ENCODE assay signal across 9 cellular contexts in the genomic region with DNA sequence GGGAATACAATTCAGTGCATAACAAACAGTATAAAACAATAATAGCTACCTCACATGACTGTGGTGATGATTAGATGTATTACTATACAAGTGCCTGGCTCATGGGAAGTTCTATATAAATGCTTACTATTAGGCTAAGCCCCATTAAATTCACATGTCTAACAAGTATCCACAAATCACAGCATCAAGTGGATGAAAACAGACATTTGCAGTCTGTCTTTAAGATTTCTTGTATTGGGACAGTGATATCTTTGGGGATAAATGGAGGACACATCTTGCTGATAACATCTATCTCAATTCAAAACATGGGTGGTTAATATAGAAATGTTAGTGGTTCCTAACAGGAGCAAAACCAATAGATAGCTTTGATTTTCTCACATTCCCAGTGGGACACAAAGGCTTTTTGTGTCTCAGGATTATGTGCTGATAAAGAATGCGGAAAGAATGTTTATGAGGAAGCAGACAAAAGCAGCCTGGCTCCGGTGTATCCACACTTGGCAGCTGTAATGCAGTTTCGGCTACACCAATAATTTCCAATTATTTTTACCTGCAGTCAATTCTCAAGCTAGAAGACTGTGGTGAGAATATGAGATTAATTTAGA. TPM values are rescaled to one million over a fixed set of nuclear protein-coding genes. Genes with fewer than 3 reads are reported as not detected.
DNase-seq lines count a peak whose midpoint lies in the region; ATAC-seq and TF ChIP-seq lines count a peak whose summit lies in the region.
"Had no signal": no experiment of that assay in that cellular context is flagged by ENCODE, and none has a peak within 500 bp of the region (broad histone marks: within the 10 kb centered on the region; RNA-seq: fewer than 3 reads in every experiment).

No MANE protein-coding gene starts in this region.

- H3K9ac ChIP-seq in KMS-11, result no peak overlapping the region

- no peaks in the 10 kb centered on the region for H3K9me3 Mint-ChIP-seq in activated T-helper 1 cell treated with anti-CD3 and anti-CD28 coated beads, Interleukin-12 subunit alpha, Interleukin-12 subunit beta, Interleukin-2, Interleukin-4 antibody, amounts not matched to agents 30 ng/mL and 10 ng/mL and 1 ng/mL, durations not matched to agents 14 hours and 24 hours and 36 hours

- H3K27ac ChIP-seq in KMS-11 (peak overlapping the region; percentile 62; the same call in 1 of the 2 replicates), breast epithelium (peak overlapping the region; percentile 88 to 95), left lung (peak overlapping the region; percentile 64 to 70), ascending aorta (no peak overlapping the region)

- H3K36me3 Mint-ChIP-seq in activated T-helper 1 cell treated with anti-CD3 and anti-CD28 coated beads, Interleukin-12 subunit alpha, Interleukin-12 subunit beta, Interleukin-2, Interleukin-4 antibody, amounts not matched to agents 30 ng/mL and 10 ng/mL and 1 ng/mL, durations not matched to agents 14 hours and 24 hours and 36 hours (ENCODE audit: low read depth), result no peaks in the 10 kb centered on the region

- H3K27ac Mint-ChIP-seq in activated T-helper 1 cell treated with anti-CD3 and anti-CD28 coated beads, Interleukin-12 subunit alpha, Interleukin-12 subunit beta, Interleukin-2, Interleukin-4 antibody, amounts not matched to agents 30 ng/mL and 10 ng/mL and 1 ng/mL, durations not matched to agents 14 hours and 24 hours and 36 hours, result no peak overlapping the region

- DNase-seq in breast epithelium (ENCODE audit: low spot score in 2 of 2) (peak in 1 of 2 donors; percentile 54), left lung (no peak), superior temporal gyrus (ENCODE audit: extremely low spot score) (peak; percentile 79), UCSD-AML1 (lab: John Stamatoyannopoulos, UW; ENCODE audit: unreplicated experiment) (no peak), iPS-NIHi7 (ENCODE audit: extremely low spot score) (no peak), ascending aorta (ENCODE audit: low spot score in 2 of 2) (no peak)
- DNase-seq in activated T-helper 1 cell treated with anti-CD3 and anti-CD28 coated beads, Interleukin-12 subunit alpha, Interleukin-12 subunit beta, Interleukin-2, Interleukin-4 antibody, amounts not matched to agents 30 ng/mL and 10 ng/mL and 1 ng/mL, durations not matched to agents 14 hours and 24 hours and 36 hours (ENCODE audit: low spot score), result no peak
- DNase-seq: T1000 had no signal

- peak overlapping the region; percentile 68 for H3K4me2 ChIP-seq in KMS-11

- H2AFZ ChIP-seq in KMS-11 (ENCODE audit: low read depth), result no peak overlapping the region

- H3K4me3 ChIP-seq in KMS-11 (IDR thresholded peaks at IDR 0.05; ENCODE audit: insufficient read depth, low read depth, low read length) (no peak overlapping the region), breast epithelium (peak overlapping the region; percentile 21 to 63 (median 48)), left lung (peak overlapping the region; percentile 3 to 21), ascending aorta (peak overlapping the region in 1 of 2 donors; percentile 38)

- H3K9me3 ChIP-seq in breast epithelium, result no peaks in the 10 kb centered on the region
- no peaks in the 10 kb centered on the region for H3K9me3 ChIP-seq in left lung
- H3K9me3 ChIP-seq in ascending aorta, result no peaks in the 10 kb centered on the region

- H3K79me2 ChIP-seq in KMS-11 (ENCODE audit: insufficient read depth, low read depth), result peaks cover 27% of the 10 kb centered on the region

- TF ChIP-seq POLR2A in breast epithelium (IDR thresholded peaks at IDR 0.05), result no peak

- no peak for ATAC-seq in left lung

- H3K4me3 Mint-ChIP-seq in activated T-helper 1 cell treated with anti-CD3 and anti-CD28 coated beads, Interleukin-12 subunit alpha, Interleukin-12 subunit beta, Interleukin-2, Interleukin-4 antibody, amounts not matched to agents 30 ng/mL and 10 ng/mL and 1 ng/mL, durations not matched to agents 14 hours and 24 hours and 36 hours, result no peak overlapping the region

- H3K27me3 ChIP-seq in KMS-11 (ENCODE audit: insufficient read depth, low read depth) (no peaks in the 10 kb centered on the region), breast epithelium (no peaks in the 10 kb centered on the region), left lung (no peaks in the 10 kb centered on the region), ascending aorta (no peaks in the 10 kb centered on the region)

- no peaks in the 10 kb centered on the region for H4K20me1 ChIP-seq in KMS-11 (ENCODE audit: insufficient read depth)

- peaks cover 8% of the 10 kb centered on the region for H3K4me1 Mint-ChIP-seq in activated T-helper 1 cell treated with anti-CD3 and anti-CD28 coated beads, Interleukin-12 subunit alpha, Interleukin-12 subunit beta, Interleukin-2, Interleukin-4 antibody, amounts not matched to agents 30 ng/mL and 10 ng/mL and 1 ng/mL, durations not matched to agents 14 hours and 24 hours and 36 hours (ENCODE audit: low read depth)

- H3K27me3 Mint-ChIP-seq in activated T-helper 1 cell treated with anti-CD3 and anti-CD28 coated beads, Interleukin-12 subunit alpha, Interleukin-12 subunit beta, Interleukin-2, Interleukin-4 antibody, amounts not matched to agents 30 ng/mL and 10 ng/mL and 1 ng/mL, durations not matched to agents 14 hours and 24 hours and 36 hours (ENCODE audit: insufficient read depth), result peaks cover 4% of the 10 kb centered on the region

- TF ChIP-seq CTCF in KMS-11 (conservative IDR thresholded peaks at IDR 0.05; ENCODE audit: low read depth, low read length), result no peak
- TF ChIP-seq CTCF in breast epithelium (IDR thresholded peaks at IDR 0.05), result no peak
- no peak for TF ChIP-seq CTCF in left lung (IDR thresholded peaks at IDR 0.05)
- TF ChIP-seq CTCF in ascending aorta (IDR thresholded peaks at IDR 0.05), result no peak

- H3K36me3 ChIP-seq in KMS-11 (ENCODE audit: insufficient read depth), result no peaks in the 10 kb centered on the region
- no peaks in the 10 kb centered on the region for H3K36me3 ChIP-seq in breast epithelium
- no peaks in the 10 kb centered on the region for H3K36me3 ChIP-seq in left lung
- H3K36me3 ChIP-seq in ascending aorta, result no peaks in the 10 kb centered on the region

- H3K4me1 ChIP-seq in KMS-11 (ENCODE audit: low read depth, poor library complexity, severe bottlenecking) (peaks cover 75% of the 10 kb centered on the region), breast epithelium (peaks cover 0 to 3% of the 10 kb centered on the region in 2 donors), left lung (peaks cover 3 to 18% of the 10 kb centered on the region in 2 donors), ascending aorta (no peaks in the 10 kb centered on the region)

- intact Hi-C loops in breast epithelium (cut with DNase I; ENCODE audit: low total_unique reads), result loop anchor here (10.0 kb wide), 1 partner anchor 1194 kb away; no protein-coding TSS in a partner anchor
- intact Hi-C loops in left lung (cut with DNase I), result no loop called here
- intact Hi-C loops in ascending aorta (cut with DNase I), result no loop called here
- intact Hi-C loops in activated T-helper 1 cell treated with anti-CD3 and anti-CD28 coated beads, Interleukin-12 subunit alpha, Interleukin-12 subunit beta, Interleukin-2, Interleukin-4 antibody, amounts not matched to agents 30 ng/mL and 10 ng/mL and 1 ng/mL, durations not matched to agents 14 hours and 24 hours and 36 hours (cut with micrococcal nuclease), result no loop called here

RNA-seq across cellular contexts. Expression of gene PTPRK, which starts 29.3 kb away (rescaled TPM):
- total RNA-seq in breast epithelium (100 to 1,000 TPM in 1 of 3 donors, 10 to 100 TPM in 2; 29.1 to 134 (median 77.0) TPM), left lung (10 to 100 TPM; 57.0 to 57.1 TPM), ascending aorta (73.1 TPM)
- 3.1 and 3.2 TPM in 2 replicates for total RNA-seq in activated T-helper 1 cell treated with anti-CD3 and anti-CD28 coated beads, Interleukin-12 subunit alpha, Interleukin-12 subunit beta, Interleukin-2, Interleukin-4 antibody, amounts not matched to agents 30 ng/mL and 10 ng/mL and 1 ng/mL, durations not matched to agents 14 hours and 24 hours and 36 hours

Comparison
In these comparisons a context has a peak if more than half of its experiments do, and no peak if none do; other contexts are left out.
1. H3K27ac ChIP-seq: peak in KMS-11 (single experiment), breast epithelium (2 of 2) and left lung (2 of 2); none in ascending aorta (0 of 2).